Comparison of ENCODE assay signal across 8 cellular contexts in genomic region chr19:39126593-39127187, GRCh38. TPM values are rescaled to one million over a fixed set of nuclear protein-coding genes. Genes with fewer than 3 reads are reported as not detected.
DNase-seq lines count a peak whose midpoint lies in the region; ATAC-seq and TF ChIP-seq lines count a peak whose summit lies in the region.

No MANE protein-coding gene starts in this region.

- CTCF ChIA-PET in AG04449 (lab: Yijun Ruan, JAX), result interaction anchor here (1.1 to 2.8 kb wide), 6 partner anchors 11 to 201 kb away, joined by 3 to 10 read pairs (median 6); no protein-coding TSS in a partner anchor
- CTCF ChIA-PET in HEK293 (lab: Yijun Ruan, JAX), result interaction anchor here (0.9 to 3.0 kb wide), 5 partner anchors 15 to 376 kb away, joined by 3 to 19 read pairs (median 5); no protein-coding TSS in a partner anchor

- intact Hi-C loops in stomach (cut with DNase I; ENCODE audit: low total_unique reads), result no loop called here

- WGBS in stomach, 5 donors, result 19 to 35% (median 22%) methylated on average over 16 to 18 of the region's 18 CpGs

- POLR2A ChIA-PET in AG04449 (lab: Yijun Ruan, JAX) (no interaction called here), HEK293 (lab: Yijun Ruan, JAX) (interaction anchor here (0.8 to 2.1 kb wide), 4 partner anchors 9 to 309 kb away, joined by 3 to 6 read pairs (median 4); partner anchors contain the start of genes RPS16 and SAMD4B)

- H3K4me1 ChIP-seq in HEK293 (ENCODE audit: control insufficient read depth, insufficient read depth, low read length), result peaks cover 30% of the 10 kb centered on the region
- peaks cover 43 to 84% (median 76%) of the 10 kb centered on the region in 4 donors for H3K4me1 ChIP-seq in stomach

- H3K4me3 ChIP-seq in AG04449 (ENCODE audit: low read depth, low read length) (peak overlapping the region; percentile 90), HEK293 (ENCODE audit: low read depth, low read length) (peak overlapping the region; percentile 67), stomach (peak overlapping the region; percentile 89 to 98 (median 92))

- H3K36me3 Mint-ChIP-seq in activated naive CD4-positive, alpha-beta T cell treated with anti-CD3 and anti-CD28 coated beads, Interleukin-2, amount 50 U/mL, for 72 hours, result peaks cover 0 to 6% of the 10 kb centered on the region in 2 donors

- H3K36me3 ChIP-seq in HEK293 (ENCODE audit: control insufficient read depth in 2 of 2, insufficient read depth in 1 of 2, low read length in 2 of 2) (no peaks in the 10 kb centered on the region; a peak in 1 of 3 replicates), stomach (no peaks in the 10 kb centered on the region)

- ATAC-seq in activated naive CD4-positive, alpha-beta T cell treated with anti-CD3 and anti-CD28 coated beads, Interleukin-2, amount 50 U/mL, for 72 hours, result no peak
- ATAC-seq in GM21528 (IDR thresholded peaks at IDR 0.05; ENCODE audit: low FRiP score, unreplicated experiment), result no peak
- no peak for ATAC-seq in GM18868 (IDR thresholded peaks at IDR 0.05; ENCODE audit: unreplicated experiment)

- peak overlapping the region; percentile 31 to 36 for H3K27ac Mint-ChIP-seq in activated naive CD4-positive, alpha-beta T cell treated with anti-CD3 and anti-CD28 coated beads, Interleukin-2, amount 50 U/mL, for 72 hours

- TF ChIP-seq CTCF in AG04449 (IDR thresholded peaks at IDR 0.05; ENCODE audit: insufficient read depth, low read length, missing control alignments) (no peak), HEK293 (tag by site-specific recombination; IDR thresholded peaks at IDR 0.05) (no peak), stomach (IDR thresholded peaks at IDR 0.05) (no peak)

- no peak for TF ChIP-seq EP300 in stomach (IDR thresholded peaks at IDR 0.05)

- no peak for DNase-seq in AG04449 (ENCODE audit: low read depth, low spot score)
- DNase-seq in activated naive CD4-positive, alpha-beta T cell treated with anti-CD3 and anti-CD28 coated beads, Interleukin-2, amount 50 U/mL, for 72 hours (ENCODE audit: low spot score in 2 of 2), result no peak
- DNase-seq in iris pigment epithelial cell (ENCODE audit: low read depth), result peak; percentile 44
- peak; percentile 86 for DNase-seq in stomach
- no peak for DNase-seq in cerebellar cortex (ENCODE audit: low spot score)

- H3K9me3 ChIP-seq in HEK293 (ENCODE audit: control insufficient read depth, insufficient read depth, low read depth, low read length), result no peaks in the 10 kb centered on the region
- H3K9me3 ChIP-seq in stomach, result no peaks in the 10 kb centered on the region

- H3K27me3 ChIP-seq in stomach, result peaks cover 0 to 1% (median 0%) of the 10 kb centered on the region in 3 donors

- no peak for TF ChIP-seq POLR2A in stomach (IDR thresholded peaks at IDR 0.05)

- H3K27ac ChIP-seq in HEK293 (ENCODE audit: extremely low read depth, low read depth, low read length) (peak overlapping the region; percentile 57), stomach (peak overlapping the region; percentile 88 to 97 (median 90))

- H3K9me3 Mint-ChIP-seq in activated naive CD4-positive, alpha-beta T cell treated with anti-CD3 and anti-CD28 coated beads, Interleukin-2, amount 50 U/mL, for 72 hours, result no peaks in the 10 kb centered on the region

TF ChIP-seq in HEK293, 187 proteins besides CTCF, POLR2A, EP300 and RAD21 (continues in another document):
- peak; percentile 58; the same call in 1 of the 2 replicates for TF ChIP-seq ZNF24 (tag by site-specific recombination; IDR thresholded peaks at IDR 0.05)
- TF ChIP-seq ZNF10 (tag by site-specific recombination; IDR thresholded peaks at IDR 0.05), result peak; percentile 38; the same call in 1 of the 2 replicates
- peak; percentile 53 for TF ChIP-seq SP2 (tag by site-specific recombination; IDR thresholded peaks at IDR 0.05)
- TF ChIP-seq, protein P1, sequence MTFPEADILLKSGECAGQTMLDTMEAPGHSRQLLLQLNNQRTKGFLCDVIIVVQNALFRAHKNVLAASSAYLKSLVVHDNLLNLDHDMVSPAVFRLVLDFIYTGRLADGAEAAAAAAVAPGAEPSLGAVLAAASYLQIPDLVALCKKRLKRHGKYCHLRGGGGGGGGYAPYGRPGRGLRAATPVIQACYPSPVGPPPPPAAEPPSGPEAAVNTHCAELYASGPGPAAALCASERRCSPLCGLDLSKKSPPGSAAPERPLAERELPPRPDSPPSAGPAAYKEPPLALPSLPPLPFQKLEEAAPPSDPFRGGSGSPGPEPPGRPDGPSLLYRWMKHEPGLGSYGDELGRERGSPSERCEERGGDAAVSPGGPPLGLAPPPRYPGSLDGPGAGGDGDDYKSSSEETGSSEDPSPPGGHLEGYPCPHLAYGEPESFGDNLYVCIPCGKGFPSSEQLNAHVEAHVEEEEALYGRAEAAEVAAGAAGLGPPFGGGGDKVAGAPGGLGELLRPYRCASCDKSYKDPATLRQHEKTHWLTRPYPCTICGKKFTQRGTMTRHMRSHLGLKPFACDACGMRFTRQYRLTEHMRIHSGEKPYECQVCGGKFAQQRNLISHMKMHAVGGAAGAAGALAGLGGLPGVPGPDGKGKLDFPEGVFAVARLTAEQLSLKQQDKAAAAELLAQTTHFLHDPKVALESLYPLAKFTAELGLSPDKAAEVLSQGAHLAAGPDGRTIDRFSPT (tag by site-specific recombination; IDR thresholded peaks at IDR 0.05), result peak; percentile 67; the same call in 1 of the 2 replicates
- no peak for TF ChIP-seq ZNF239 (tag by site-specific recombination; IDR thresholded peaks at IDR 0.05)
- 0 out of 2 replicates have a peak, but pooled peaks have one; percentile 23 for TF ChIP-seq GFI1B (tag by site-specific recombination; IDR thresholded peaks at IDR 0.05)
- TF ChIP-seq, protein P2, sequence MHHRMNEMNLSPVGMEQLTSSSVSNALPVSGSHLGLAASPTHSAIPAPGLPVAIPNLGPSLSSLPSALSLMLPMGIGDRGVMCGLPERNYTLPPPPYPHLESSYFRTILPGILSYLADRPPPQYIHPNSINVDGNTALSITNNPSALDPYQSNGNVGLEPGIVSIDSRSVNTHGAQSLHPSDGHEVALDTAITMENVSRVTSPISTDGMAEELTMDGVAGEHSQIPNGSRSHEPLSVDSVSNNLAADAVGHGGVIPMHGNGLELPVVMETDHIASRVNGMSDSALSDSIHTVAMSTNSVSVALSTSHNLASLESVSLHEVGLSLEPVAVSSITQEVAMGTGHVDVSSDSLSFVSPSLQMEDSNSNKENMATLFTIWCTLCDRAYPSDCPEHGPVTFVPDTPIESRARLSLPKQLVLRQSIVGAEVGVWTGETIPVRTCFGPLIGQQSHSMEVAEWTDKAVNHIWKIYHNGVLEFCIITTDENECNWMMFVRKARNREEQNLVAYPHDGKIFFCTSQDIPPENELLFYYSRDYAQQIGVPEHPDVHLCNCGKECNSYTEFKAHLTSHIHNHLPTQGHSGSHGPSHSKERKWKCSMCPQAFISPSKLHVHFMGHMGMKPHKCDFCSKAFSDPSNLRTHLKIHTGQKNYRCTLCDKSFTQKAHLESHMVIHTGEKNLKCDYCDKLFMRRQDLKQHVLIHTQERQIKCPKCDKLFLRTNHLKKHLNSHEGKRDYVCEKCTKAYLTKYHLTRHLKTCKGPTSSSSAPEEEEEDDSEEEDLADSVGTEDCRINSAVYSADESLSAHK (tag by site-specific recombination; IDR thresholded peaks at IDR 0.05), result peak; percentile 74
- no peak for TF ChIP-seq HOXA7 (CRISPR knock-in tag; IDR thresholded peaks at IDR 0.05; ENCODE audit: borderline replicate concordance)
- TF ChIP-seq KLF10 (tag by site-specific recombination; IDR thresholded peaks at IDR 0.05), result peak; percentile 66; the same call in 1 of the 2 replicates
- TF ChIP-seq KLF7 (tag by site-specific recombination; IDR thresholded peaks at IDR 0.05; ENCODE audit: borderline replicate concordance), result peak; percentile 96
- TF ChIP-seq ZNF350 (tag by site-specific recombination; IDR thresholded peaks at IDR 0.05), result no peak
- no peak for TF ChIP-seq GLI2 (tag by site-specific recombination; IDR thresholded peaks at IDR 0.05; ENCODE audit: borderline replicate concordance, low read depth)
- TF ChIP-seq GLIS1 (tag by site-specific recombination; IDR thresholded peaks at IDR 0.05), result peak; percentile 54
- no peak for TF ChIP-seq ZNF19 (tag by site-specific recombination; IDR thresholded peaks at IDR 0.05; ENCODE audit: low read depth)
- TF ChIP-seq IKZF3 (tag by site-specific recombination; IDR thresholded peaks at IDR 0.05), result peak; percentile 70
- TF ChIP-seq, protein P3, sequence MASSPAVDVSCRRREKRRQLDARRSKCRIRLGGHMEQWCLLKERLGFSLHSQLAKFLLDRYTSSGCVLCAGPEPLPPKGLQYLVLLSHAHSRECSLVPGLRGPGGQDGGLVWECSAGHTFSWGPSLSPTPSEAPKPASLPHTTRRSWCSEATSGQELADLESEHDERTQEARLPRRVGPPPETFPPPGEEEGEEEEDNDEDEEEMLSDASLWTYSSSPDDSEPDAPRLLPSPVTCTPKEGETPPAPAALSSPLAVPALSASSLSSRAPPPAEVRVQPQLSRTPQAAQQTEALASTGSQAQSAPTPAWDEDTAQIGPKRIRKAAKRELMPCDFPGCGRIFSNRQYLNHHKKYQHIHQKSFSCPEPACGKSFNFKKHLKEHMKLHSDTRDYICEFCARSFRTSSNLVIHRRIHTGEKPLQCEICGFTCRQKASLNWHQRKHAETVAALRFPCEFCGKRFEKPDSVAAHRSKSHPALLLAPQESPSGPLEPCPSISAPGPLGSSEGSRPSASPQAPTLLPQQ (tag by site-specific recombination; IDR thresholded peaks at IDR 0.05), result peak; percentile 53; the same call in 1 of the 2 replicates
- TF ChIP-seq ZNF843 (tag by site-specific recombination; IDR thresholded peaks at IDR 0.05), result peak; percentile 67; the same call in 1 of the 2 replicates
- TF ChIP-seq ZSCAN23 (tag by site-specific recombination; IDR thresholded peaks at IDR 0.05), result no peak
- TF ChIP-seq ZIC2 (tag by site-specific recombination; IDR thresholded peaks at IDR 0.05), result peak; percentile 64
- peak; percentile 44 for TF ChIP-seq ZXDB (tag by site-specific recombination; IDR thresholded peaks at IDR 0.05)
- TF ChIP-seq ZNF600 (tag by site-specific recombination; IDR thresholded peaks at IDR 0.05), result peak; percentile 84; the same call in 1 of the 2 replicates
- peak; percentile 71; the same call in 1 of the 2 replicates for TF ChIP-seq ZNF561 (tag by site-specific recombination; IDR thresholded peaks at IDR 0.05; ENCODE audit: borderline replicate concordance)
- TF ChIP-seq SP7 (tag by site-specific recombination; IDR thresholded peaks at IDR 0.05), result peak; percentile 85
- peak; percentile 55; the same call in 1 of the 2 replicates for TF ChIP-seq MZF1 (tag by site-specific recombination; IDR thresholded peaks at IDR 0.05; ENCODE audit: borderline replicate concordance)

RNA-seq across cellular contexts. Expression of gene PAK4, which starts 1.1 kb away (rescaled TPM):
- 10 to 100 TPM; 15.6 to 19.4 TPM for total RNA-seq in activated naive CD4-positive, alpha-beta T cell treated with anti-CD3 and anti-CD28 coated beads, Interleukin-2, amount 50 U/mL, for 72 hours
- 10 to 100 TPM in 3 of 5 donors, 1 to 10 TPM in 2; 4.2 to 80.4 (median 35.6) TPM for total RNA-seq in stomach
- 10 to 100 TPM; 20.8 to 24.5 (median 24.3) TPM for polyA plus RNA-seq in stomach

RNA-seq across cellular contexts. Expression of gene ACP7, which starts 42.5 kb away (rescaled TPM):
- total RNA-seq in activated naive CD4-positive, alpha-beta T cell treated with anti-CD3 and anti-CD28 coated beads, Interleukin-2, amount 50 U/mL, for 72 hours, result under 1 TPM in 1 of 2 donors, not detected in 1; 0.08 TPM
- total RNA-seq in stomach, result not detected
- not detected for polyA plus RNA-seq in stomach

Comparison
In these comparisons a context has a peak if more than half of its experiments do, and no peak if none do; other contexts are left out.
1. DNase-seq: peak in iris pigment epithelial cell (single experiment) and stomach (single experiment); none in AG04449 (single experiment), activated naive CD4-positive, alpha-beta T cell treated with anti-CD3 and anti-CD28 coated beads, Interleukin-2, amount 50 U/mL, for 72 hours (0 of 2) and cerebellar cortex (single experiment).
2. Peak in every context shown above with its lines, with median percentiles within 50 percentile points of each other: H3K4me3 ChIP-seq.